Comparison of ENCODE assay signal across 9 cellular contexts in the genomic region with DNA sequence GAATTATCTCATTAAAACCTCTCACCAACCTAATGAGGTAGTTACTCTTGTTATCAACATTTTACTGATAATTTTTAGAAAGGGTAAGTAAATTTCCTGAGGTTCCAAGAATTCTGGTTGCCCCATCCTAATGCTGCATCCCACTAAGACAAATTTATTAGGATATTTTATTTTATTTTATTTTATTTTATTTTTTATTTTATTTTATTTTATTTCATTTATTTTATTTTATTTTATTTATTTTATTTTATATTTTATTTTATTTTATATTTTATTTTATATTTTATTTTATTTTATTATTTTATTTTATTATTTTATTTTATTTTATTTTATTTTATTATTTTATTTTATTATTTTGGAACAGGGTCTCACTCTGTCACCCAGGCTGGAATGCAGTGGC. TPM values are rescaled to one million over a fixed set of nuclear protein-coding genes. Genes with fewer than 3 reads are reported as not detected.
"Had no signal": no experiment of that assay in that cellular context is flagged by ENCODE, and none has a peak within 500 bp of the region (broad histone marks: within the 10 kb centered on the region; RNA-seq: fewer than 3 reads in every experiment).

No MANE protein-coding gene starts in this region.

RNA-seq across cellular contexts. Expression of a gene that starts 46.9 kb away (rescaled TPM):
- total RNA-seq: naive thymus-derived CD8-positive, alpha-beta T cell; natural killer cell treated with Interleukin-12 subunit alpha and Interleukin-12 subunit beta and Interleukin-15 and Interleukin-18, amount 100 ng/mL, for 72 hours; neural crest cell; osteocyte; psoas muscle; right cardiac atrium; smooth muscle cell; suprapubic skin; upper lobe of right lung had no signal
- polyA plus RNA-seq: naive thymus-derived CD8-positive, alpha-beta T cell; psoas muscle; right cardiac atrium; smooth muscle cell had no signal
